Comparison of ENCODE assay signal across 18 cellular contexts in genomic region chr12:62724285-62724684, GRCh38.
DNase-seq lines count a peak whose midpoint lies in the region; ATAC-seq and TF ChIP-seq lines count a peak whose summit lies in the region.
"Had no signal": no experiment of that assay in that cellular context is flagged by ENCODE, and none has a peak within 500 bp of the region (broad histone marks: within the 10 kb centered on the region; RNA-seq: fewer than 3 reads in every experiment).

No MANE protein-coding gene starts in this region.

- H3K4me3 Mint-ChIP-seq in brain (no peak overlapping the region), type B pancreatic cell (no peak overlapping the region)
- H3K4me3 Mint-ChIP-seq: activated CD8-positive, alpha-beta T cell treated with anti-CD3 and anti-CD28 coated beads, Interleukin-2, amount 10 ng/mL, durations not matched to agents 7 days and 5 days; CD8-positive, alpha-beta T cell; naive B cell; stimulated activated naive B cell treated with anti-CD40 and anti-IgM and Interleukin-4, amounts not matched to agents 10 μg/mL and 1 μg/mL and 100 μg/mL, for 72 hours had no signal

- no peak overlapping the region for H3K4me3 ChIP-seq in left lung
- H3K4me3 ChIP-seq: gastroesophageal sphincter had no signal

- H3K4me1 Mint-ChIP-seq in brain (peaks cover 81% of the 10 kb centered on the region), type B pancreatic cell (ENCODE audit: unreplicated experiment) (peaks cover 40% of the 10 kb centered on the region)

- H3K27ac ChIP-seq in left lung = peak overlapping the region; percentile 53 to 69

- H3K36me3 ChIP-seq in left lung = no peaks in the 10 kb centered on the region
- H3K36me3 ChIP-seq: gastroesophageal sphincter had no signal

- no peaks in the 10 kb centered on the region for H3K27me3 ChIP-seq in left lung
- H3K27me3 ChIP-seq: gastroesophageal sphincter had no signal

- H3K27me3 Mint-ChIP-seq in brain (no peaks in the 10 kb centered on the region), type B pancreatic cell (no peaks in the 10 kb centered on the region)
- H3K27me3 Mint-ChIP-seq: naive B cell had no signal

- H3K27ac Mint-ChIP-seq in brain = peak overlapping the region in 3 of 5 experiments; percentile 33 to 80 (median 80)
- peak overlapping the region; percentile 97 for H3K27ac Mint-ChIP-seq in type B pancreatic cell
- H3K27ac Mint-ChIP-seq: activated CD8-positive, alpha-beta T cell treated with anti-CD3 and anti-CD28 coated beads, Interleukin-2, amount 10 ng/mL, durations not matched to agents 7 days and 5 days; CD8-positive, alpha-beta T cell; stimulated activated naive B cell treated with anti-CD40 and anti-IgM and Interleukin-4, amounts not matched to agents 10 μg/mL and 1 μg/mL and 100 μg/mL, for 72 hours had no signal

- DNase-seq in DMS 273 (lab: John Stamatoyannopoulos, UW; ENCODE audit: unreplicated experiment) (peak; percentile 51), DMS 273 treated with DMSO at 0.1 percent for 48 hours (lab: John Stamatoyannopoulos, UW) (no peak), left lung (no peak), type B pancreatic cell (ENCODE audit: extremely low spot score, unreplicated experiment) (no peak), T-helper 2 cell (no peak)
- DNase-seq in stimulated activated CD4-positive, alpha-beta T cell treated with anti-CD3 and anti-CD28 coated beads, Interleukin-15, amount 100 ng/mL, for 24 hours = no peak
- no peak for DNase-seq in activated CD4-positive, alpha-beta T cell treated with anti-CD3 and anti-CD28 coated beads for 4 hours
- DNase-seq: activated CD8-positive, alpha-beta T cell treated with anti-CD3 and anti-CD28 coated beads, Interleukin-2, amount 10 ng/mL, durations not matched to agents 7 days and 5 days; activated gamma-delta T cell; CD8-positive, alpha-beta T cell; effector CD4-positive, alpha-beta T cell; naive B cell; NCI-H1930; NCI-H774; SIG-M5; stimulated activated naive B cell treated with anti-CD40 and anti-IgM and Interleukin-4, amounts not matched to agents 10 μg/mL and 1 μg/mL and 100 μg/mL, for 72 hours had no signal

- H3K4me1 ChIP-seq in left lung = peaks cover 24 to 29% of the 10 kb centered on the region in 2 donors

- no peak for TF ChIP-seq CTCF in brain (conservative IDR thresholded peaks at IDR 0.05)
- no peak for TF ChIP-seq CTCF in left lung (IDR thresholded peaks at IDR 0.05)
- no peak for TF ChIP-seq CTCF in type B pancreatic cell (conservative IDR thresholded peaks at IDR 0.05)

- no peak for ATAC-seq in left lung
- ATAC-seq: activated CD8-positive, alpha-beta T cell treated with anti-CD3 and anti-CD28 coated beads, Interleukin-2, amount 10 ng/mL, durations not matched to agents 7 days and 5 days; CD8-positive, alpha-beta T cell; stimulated activated naive B cell treated with anti-CD40 and anti-IgM and Interleukin-4, amounts not matched to agents 10 μg/mL and 1 μg/mL and 100 μg/mL, for 72 hours had no signal

- intact Hi-C loops in left lung (cut with DNase I) = no loop called here

- H3K9me3 Mint-ChIP-seq in brain (peaks cover 0 to 3% (median 0%) of the 10 kb centered on the region in 5 experiments), type B pancreatic cell (no peaks in the 10 kb centered on the region)
- H3K9me3 Mint-ChIP-seq: CD8-positive, alpha-beta T cell; naive B cell; stimulated activated naive B cell treated with anti-CD40 and anti-IgM and Interleukin-4, amounts not matched to agents 10 μg/mL and 1 μg/mL and 100 μg/mL, for 72 hours had no signal

- H3K9me3 ChIP-seq in left lung = no peaks in the 10 kb centered on the region
- H3K9me3 ChIP-seq: gastroesophageal sphincter had no signal

- no peaks in the 10 kb centered on the region for H3K36me3 Mint-ChIP-seq in brain
- peaks cover 21% of the 10 kb centered on the region for H3K36me3 Mint-ChIP-seq in type B pancreatic cell
- H3K36me3 Mint-ChIP-seq: CD8-positive, alpha-beta T cell; naive B cell; stimulated activated naive B cell treated with anti-CD40 and anti-IgM and Interleukin-4, amounts not matched to agents 10 μg/mL and 1 μg/mL and 100 μg/mL, for 72 hours had no signal
